14 cellular contexts compared by ENCODE assay signal in the genomic region with DNA sequence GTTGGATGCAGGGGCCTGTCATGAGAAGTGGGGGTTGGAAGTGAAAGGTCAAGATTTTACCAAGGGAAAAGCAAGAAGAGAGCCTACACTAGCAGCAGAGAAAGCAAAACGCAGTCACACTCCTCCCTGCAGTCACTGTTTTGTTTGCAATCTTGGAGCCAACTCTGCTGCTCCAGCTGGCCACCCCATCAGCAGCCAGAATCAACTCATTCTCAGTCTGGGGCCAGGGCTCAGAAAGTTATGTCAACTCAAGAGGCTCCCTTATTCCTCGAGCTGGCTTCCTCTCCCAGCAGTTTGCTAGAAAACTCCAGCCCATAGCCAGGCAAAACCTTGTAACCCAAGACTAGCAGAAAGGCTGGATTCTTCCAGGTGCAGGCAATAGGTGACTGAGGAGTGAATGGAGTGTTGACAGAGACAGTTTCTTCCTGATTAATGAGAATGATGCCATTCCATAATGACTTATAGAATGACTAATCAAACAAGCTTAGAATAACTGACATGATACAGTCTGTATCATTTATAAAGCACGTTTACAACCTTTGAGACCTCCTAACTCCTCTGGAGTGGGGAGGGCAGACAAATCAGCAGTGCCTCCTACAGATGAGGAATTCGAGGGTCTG. TPM values are rescaled to one million over a fixed set of nuclear protein-coding genes. Genes with fewer than 3 reads are reported as not detected.
DNase-seq lines count a peak whose midpoint lies in the region; ATAC-seq, FAIRE-seq and TF ChIP-seq lines count a peak whose summit lies in the region.
"Had no signal": no experiment of that assay in that cellular context is flagged by ENCODE, and none has a peak within 500 bp of the region (broad histone marks: within the 10 kb centered on the region; RNA-seq: fewer than 3 reads in every experiment).

No MANE protein-coding gene starts in this region.

- intact Hi-C loops in esophagus muscularis mucosa (cut with DNase I), result loop anchor here (2.0 to 10.0 kb wide), 2 partner anchors 61 to 317 kb away; no protein-coding TSS in a partner anchor
- intact Hi-C loops in mucosa of descending colon (cut with DNase I, micrococcal nuclease), result loop anchor here (5.0 to 10.0 kb wide), 3 partner anchors 67 to 189 kb away; no protein-coding TSS in a partner anchor

- peaks cover 10 to 23% (median 23%) of the 10 kb centered on the region in 4 donors for H3K36me3 ChIP-seq in esophagus muscularis mucosa
- H3K36me3 ChIP-seq in mucosa of descending colon (ENCODE audit: low read depth), result no peaks in the 10 kb centered on the region

- no peaks in the 10 kb centered on the region for H3K9me3 ChIP-seq in esophagus muscularis mucosa
- H3K9me3 ChIP-seq in mucosa of descending colon, result no peaks in the 10 kb centered on the region

- no peak for FAIRE-seq in GM12892 (lab: Jason Lieb, UNC)

- peak; percentile 58 for DNase-seq in AG08395 (ENCODE audit: low spot score)
- DNase-seq in NCI-H2196 treated with DMSO at 0.1 percent for 48 hours (lab: John Stamatoyannopoulos, UW; ENCODE audit: unreplicated experiment), result peak; percentile 18
- DNase-seq in esophagus muscularis mucosa (ENCODE audit: extremely low spot score), result peak; percentile 91
- DNase-seq in mucosa of descending colon, result peak in 2 of 3 donors; percentile 34 to 51
- no peak for DNase-seq in GOT3 (lab: John Stamatoyannopoulos, UW)
- no peak for DNase-seq in HUDEP-2 (lab: John Stamatoyannopoulos, UW; ENCODE audit: unreplicated experiment in 76 of 76)
- DNase-seq in GM12892 (ENCODE audit: insufficient read length), result no peak
- no peak for DNase-seq in COLO829 (ENCODE audit: low spot score)
- DNase-seq: activated CD4-positive, alpha-beta T cell treated with anti-CD3 and anti-CD28 coated beads for 4 hours; mammary epithelial cell; MV-4-11; stimulated activated naive CD8-positive, alpha-beta T cell treated with anti-CD3 and anti-CD28 coated beads, Interleukin-15, Interleukin-2, amounts not matched to agents 100 U/mL and 50 U/mL, for 24 hours had no signal

- WGBS in esophagus muscularis mucosa, result 37% methylated on average over 3 of the region's 4 CpGs

- no peak for ATAC-seq in mucosa of descending colon
- ATAC-seq: activated naive CD4-positive, alpha-beta T cell treated with anti-CD3 and anti-CD28 coated beads, Interleukin-2, amount 50 U/mL, for 72 hours; stimulated activated naive CD8-positive, alpha-beta T cell treated with anti-CD3 and anti-CD28 coated beads, Interleukin-15, Interleukin-2, amounts not matched to agents 100 U/mL and 50 U/mL, for 24 hours had no signal

- H3K4me1 ChIP-seq in esophagus muscularis mucosa (peaks cover 0 to 24% (median 18%) of the 10 kb centered on the region in 4 donors), mucosa of descending colon (ENCODE audit: low read depth) (no peaks in the 10 kb centered on the region)

- H3K27me3 ChIP-seq in esophagus muscularis mucosa, result no peaks in the 10 kb centered on the region

- no peak for TF ChIP-seq EP300 in esophagus muscularis mucosa (IDR thresholded peaks at IDR 0.05)

- H3K27ac ChIP-seq in esophagus muscularis mucosa (replicated peaks in 1 of 4), result no peak overlapping the region
- H3K27ac ChIP-seq: epithelial cell of prostate had no signal

- TF ChIP-seq CTCF in esophagus muscularis mucosa (IDR thresholded peaks at IDR 0.05) (no peak), mucosa of descending colon (IDR thresholded peaks at IDR 0.05) (no peak)

- no peak overlapping the region for H3K4me3 ChIP-seq in esophagus muscularis mucosa
- no peak overlapping the region for H3K4me3 ChIP-seq in mucosa of descending colon

- TF ChIP-seq POLR2A in esophagus muscularis mucosa (IDR thresholded peaks at IDR 0.05; ENCODE audit: low read depth), result no peak
- no peak for TF ChIP-seq POLR2A in GM12892 (IDR thresholded peaks at IDR 0.05; ENCODE audit: low read depth, low read length)

RNA-seq across cellular contexts. Expression of a gene that starts 53.4 kb away (rescaled TPM):
- total RNA-seq in esophagus muscularis mucosa (1 to 10 TPM in 2 of 4 donors, under 1 TPM in 2; 0.71 to 2.1 (median 1.1) TPM), mucosa of descending colon (under 1 TPM; 0.28 to 0.46 (median 0.34) TPM)
- polyA plus RNA-seq in GM12892 (2012; ENCODE audit: missing spikeins), result 0.15 TPM
- total RNA-seq: activated naive CD4-positive, alpha-beta T cell treated with anti-CD3 and anti-CD28 coated beads, Interleukin-2, amount 50 U/mL, for 72 hours had no signal

Comparison
In these comparisons a context has a peak if more than half of its experiments do, and no peak if none do; other contexts are left out.
1. DNase-seq: peak in AG08395 (single experiment), NCI-H2196 treated with DMSO at 0.1 percent for 48 hours (single experiment), esophagus muscularis mucosa (single experiment) and mucosa of descending colon (2 of 3); none in GOT3 (single experiment), HUDEP-2 (0 of 76), GM12892 (single experiment) and COLO829 (single experiment).